In the genomic region with DNA sequence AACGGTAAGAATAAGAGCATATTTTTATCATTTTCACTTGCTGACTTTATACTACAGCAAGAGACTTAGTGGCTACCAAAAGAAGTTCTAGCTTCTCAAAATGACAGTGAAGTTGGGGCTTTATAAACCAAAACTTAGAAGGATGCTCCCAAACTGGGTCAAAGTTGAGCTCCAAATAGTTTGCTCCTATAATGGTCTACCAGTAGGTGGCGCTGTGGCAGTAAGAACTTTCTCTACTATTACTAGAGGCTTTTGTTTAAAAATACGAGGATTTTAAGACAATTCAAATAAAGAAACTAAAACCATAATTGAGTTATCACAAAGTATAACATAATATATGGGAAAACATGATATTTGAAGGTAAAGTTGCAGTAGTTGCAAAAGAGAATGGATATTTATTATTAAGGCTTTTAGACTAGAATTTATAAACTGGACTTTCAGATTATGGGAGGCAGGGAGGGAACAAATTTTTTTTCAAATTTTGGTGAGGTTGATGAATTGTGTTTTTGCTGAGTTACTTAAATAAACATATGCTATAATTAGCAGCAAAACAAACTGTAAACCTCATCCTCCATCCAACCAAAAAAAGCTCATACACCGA, we compare ENCODE assay signal across 8 cellular contexts.
A peak's percentile ranks its signal among the peaks of the same experiment; 100 is the strongest.
DNase-seq lines count a peak whose midpoint lies in the region; ATAC-seq, FAIRE-seq and TF ChIP-seq lines count a peak whose summit lies in the region.

No MANE protein-coding gene starts in this region.

- ATAC-seq in upper lobe of right lung: peak; percentile 79

- H3K9me3 ChIP-seq in BE2C (no peaks in the 10 kb centered on the region), osteoblast (ENCODE audit: low read depth, low read length) (no peaks in the 10 kb centered on the region), upper lobe of right lung (no peaks in the 10 kb centered on the region)

- peaks cover 4% of the 10 kb centered on the region for H3K27me3 Mint-ChIP-seq in HFFc6 (ENCODE audit: insufficient read depth)

- peak; percentile 37 for FAIRE-seq in RCC 7860 (lab: Jason Lieb, UNC)

- H3K79me2 ChIP-seq in osteoblast (ENCODE audit: insufficient read depth, low read length): no peaks in the 10 kb centered on the region

- H3K4me2 ChIP-seq in osteoblast (ENCODE audit: insufficient read depth, low read length): no peak overlapping the region

- no peak overlapping the region for H3K27ac ChIP-seq in osteoblast (ENCODE audit: low read depth, low read length)
- H3K27ac ChIP-seq in upper lobe of right lung: no peak overlapping the region

- no peak overlapping the region for H3K4me3 Mint-ChIP-seq in HFFc6

- DNase-seq in BE2C: peak; percentile 78
- peak; percentile 55 for DNase-seq in HFFc6
- peak; percentile 17 for DNase-seq in RCC 7860 (ENCODE audit: low spot score)
- DNase-seq in activated T-helper 1 cell treated with anti-CD3 and anti-CD28 coated beads, Interleukin-2, amount 50 U/mL, for 16 hours (ENCODE audit: low read depth in 1 of 2, low spot score in 1 of 2): peak; percentile 38 to 41
- DNase-seq in fibroblast of the conjunctiva (ENCODE audit: low read depth): peak; percentile 44
- DNase-seq in osteoblast (ENCODE audit: insufficient read length, low spot score, missing footprints): no peak
- DNase-seq in upper lobe of right lung: no peak
- no peak for DNase-seq in islet precursor cell

- peaks cover 9% of the 10 kb centered on the region for H3K4me1 Mint-ChIP-seq in HFFc6 (ENCODE audit: low read depth)

- intact Hi-C loops in upper lobe of right lung (cut with DNase I): loop anchor here (5.0 kb wide), 1 partner anchor 71 kb away; no protein-coding TSS in a partner anchor

- no peaks in the 10 kb centered on the region for H3K27me3 ChIP-seq in BE2C
- H3K27me3 ChIP-seq in osteoblast (ENCODE audit: insufficient read depth, low read length): no peaks in the 10 kb centered on the region
- H3K27me3 ChIP-seq in upper lobe of right lung: no peaks in the 10 kb centered on the region

- no peaks in the 10 kb centered on the region for H3K9me3 Mint-ChIP-seq in HFFc6

- no peak overlapping the region for H2AFZ ChIP-seq in osteoblast (ENCODE audit: low read length)

- TF ChIP-seq CTCF in BE2C (IDR thresholded peaks at IDR 0.05; ENCODE audit: low read depth, low read length): peak; percentile 89
- peak; percentile 99 for TF ChIP-seq CTCF in HFFc6 (IDR thresholded peaks at IDR 0.05)
- peak; percentile 94 for TF ChIP-seq CTCF in osteoblast (IDR thresholded peaks at IDR 0.05; ENCODE audit: extremely low read depth, low read depth, low read length)
- TF ChIP-seq CTCF in upper lobe of right lung (IDR thresholded peaks at IDR 0.05): peak; percentile 95

- no peaks in the 10 kb centered on the region for H3K36me3 Mint-ChIP-seq in HFFc6 (ENCODE audit: low read depth)

- no peak overlapping the region for H3K4me3 ChIP-seq in BE2C (ENCODE audit: low read depth, low read length)
- no peak overlapping the region for H3K4me3 ChIP-seq in osteoblast (ENCODE audit: insufficient read depth, low read length)
- H3K4me3 ChIP-seq in upper lobe of right lung: no peak overlapping the region

- H3K36me3 ChIP-seq in BE2C (no peaks in the 10 kb centered on the region), osteoblast (ENCODE audit: insufficient read depth, low read length) (peaks cover 2% of the 10 kb centered on the region), upper lobe of right lung (no peaks in the 10 kb centered on the region)

- H3K27ac Mint-ChIP-seq in HFFc6: no peak overlapping the region

- peaks cover 4% of the 10 kb centered on the region for H3K4me1 ChIP-seq in BE2C
- H3K4me1 ChIP-seq in osteoblast (ENCODE audit: insufficient read depth, low read length): peaks cover 8% of the 10 kb centered on the region
- peaks cover 3% of the 10 kb centered on the region for H3K4me1 ChIP-seq in upper lobe of right lung

- H4K20me1 ChIP-seq in osteoblast (ENCODE audit: insufficient read depth, low read length): no peaks in the 10 kb centered on the region

Comparison
In these comparisons a context has a peak if more than half of its experiments do, and no peak if none do; other contexts are left out.
1. DNase-seq: peak in BE2C (single experiment), HFFc6 (single experiment), RCC 7860 (single experiment), activated T-helper 1 cell treated with anti-CD3 and anti-CD28 coated beads, Interleukin-2, amount 50 U/mL, for 16 hours (2 of 2) and fibroblast of the conjunctiva (single experiment); none in osteoblast (single experiment), upper lobe of right lung (single experiment) and islet precursor cell (single experiment).
2. Peak in every context shown above with its lines, with median percentiles within 50 percentile points of each other: CTCF ChIP-seq.